1 cellular context compared by ENCODE assay signal in the genomic region with DNA sequence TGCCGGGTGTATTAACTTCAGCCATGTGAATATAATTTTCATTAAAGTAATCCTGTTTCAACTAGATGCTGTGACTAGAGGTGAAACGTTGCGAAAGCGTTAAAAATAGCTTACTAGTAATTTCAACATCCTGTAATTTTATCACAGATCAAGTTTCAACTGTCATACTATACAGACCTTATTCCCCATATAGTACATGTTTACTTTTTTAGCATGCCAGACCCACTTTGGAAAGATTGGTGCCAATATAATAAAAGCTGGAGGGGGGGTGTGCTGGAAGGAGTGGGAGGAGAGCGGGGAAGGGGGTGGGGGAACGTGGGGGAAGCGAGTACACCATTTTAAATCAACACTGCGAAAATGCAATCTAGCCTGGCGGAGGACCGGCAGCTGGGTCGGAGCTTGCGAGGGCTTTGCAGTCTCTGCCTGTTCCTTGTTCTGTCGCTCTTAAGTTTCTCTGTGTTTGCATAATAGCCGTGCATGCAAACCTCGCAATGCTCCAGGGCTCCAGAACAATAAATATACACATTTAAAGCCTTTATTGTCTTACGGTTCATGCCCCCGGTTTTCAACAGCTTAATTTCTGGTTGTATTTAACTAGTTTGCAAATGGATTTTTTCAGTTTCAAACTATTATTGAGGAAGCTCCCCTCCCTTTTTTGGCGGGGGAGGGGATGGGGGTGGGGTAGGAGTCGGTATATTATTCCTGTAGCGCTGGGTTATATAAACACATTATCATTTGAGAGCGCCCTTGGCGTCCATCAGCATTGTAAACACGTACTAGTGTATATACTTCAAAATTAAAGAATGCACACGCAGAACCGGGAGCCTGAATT.
A peak's percentile ranks its signal among the peaks of the same experiment; 100 is the strongest.
TF ChIP-seq lines count a peak whose summit lies in the region.

No MANE protein-coding gene starts in this region.

TF ChIP-seq in H1, 55 proteins besides CTCF, POLR2A, EP300 and RAD21:
- TF ChIP-seq, protein P1, sequence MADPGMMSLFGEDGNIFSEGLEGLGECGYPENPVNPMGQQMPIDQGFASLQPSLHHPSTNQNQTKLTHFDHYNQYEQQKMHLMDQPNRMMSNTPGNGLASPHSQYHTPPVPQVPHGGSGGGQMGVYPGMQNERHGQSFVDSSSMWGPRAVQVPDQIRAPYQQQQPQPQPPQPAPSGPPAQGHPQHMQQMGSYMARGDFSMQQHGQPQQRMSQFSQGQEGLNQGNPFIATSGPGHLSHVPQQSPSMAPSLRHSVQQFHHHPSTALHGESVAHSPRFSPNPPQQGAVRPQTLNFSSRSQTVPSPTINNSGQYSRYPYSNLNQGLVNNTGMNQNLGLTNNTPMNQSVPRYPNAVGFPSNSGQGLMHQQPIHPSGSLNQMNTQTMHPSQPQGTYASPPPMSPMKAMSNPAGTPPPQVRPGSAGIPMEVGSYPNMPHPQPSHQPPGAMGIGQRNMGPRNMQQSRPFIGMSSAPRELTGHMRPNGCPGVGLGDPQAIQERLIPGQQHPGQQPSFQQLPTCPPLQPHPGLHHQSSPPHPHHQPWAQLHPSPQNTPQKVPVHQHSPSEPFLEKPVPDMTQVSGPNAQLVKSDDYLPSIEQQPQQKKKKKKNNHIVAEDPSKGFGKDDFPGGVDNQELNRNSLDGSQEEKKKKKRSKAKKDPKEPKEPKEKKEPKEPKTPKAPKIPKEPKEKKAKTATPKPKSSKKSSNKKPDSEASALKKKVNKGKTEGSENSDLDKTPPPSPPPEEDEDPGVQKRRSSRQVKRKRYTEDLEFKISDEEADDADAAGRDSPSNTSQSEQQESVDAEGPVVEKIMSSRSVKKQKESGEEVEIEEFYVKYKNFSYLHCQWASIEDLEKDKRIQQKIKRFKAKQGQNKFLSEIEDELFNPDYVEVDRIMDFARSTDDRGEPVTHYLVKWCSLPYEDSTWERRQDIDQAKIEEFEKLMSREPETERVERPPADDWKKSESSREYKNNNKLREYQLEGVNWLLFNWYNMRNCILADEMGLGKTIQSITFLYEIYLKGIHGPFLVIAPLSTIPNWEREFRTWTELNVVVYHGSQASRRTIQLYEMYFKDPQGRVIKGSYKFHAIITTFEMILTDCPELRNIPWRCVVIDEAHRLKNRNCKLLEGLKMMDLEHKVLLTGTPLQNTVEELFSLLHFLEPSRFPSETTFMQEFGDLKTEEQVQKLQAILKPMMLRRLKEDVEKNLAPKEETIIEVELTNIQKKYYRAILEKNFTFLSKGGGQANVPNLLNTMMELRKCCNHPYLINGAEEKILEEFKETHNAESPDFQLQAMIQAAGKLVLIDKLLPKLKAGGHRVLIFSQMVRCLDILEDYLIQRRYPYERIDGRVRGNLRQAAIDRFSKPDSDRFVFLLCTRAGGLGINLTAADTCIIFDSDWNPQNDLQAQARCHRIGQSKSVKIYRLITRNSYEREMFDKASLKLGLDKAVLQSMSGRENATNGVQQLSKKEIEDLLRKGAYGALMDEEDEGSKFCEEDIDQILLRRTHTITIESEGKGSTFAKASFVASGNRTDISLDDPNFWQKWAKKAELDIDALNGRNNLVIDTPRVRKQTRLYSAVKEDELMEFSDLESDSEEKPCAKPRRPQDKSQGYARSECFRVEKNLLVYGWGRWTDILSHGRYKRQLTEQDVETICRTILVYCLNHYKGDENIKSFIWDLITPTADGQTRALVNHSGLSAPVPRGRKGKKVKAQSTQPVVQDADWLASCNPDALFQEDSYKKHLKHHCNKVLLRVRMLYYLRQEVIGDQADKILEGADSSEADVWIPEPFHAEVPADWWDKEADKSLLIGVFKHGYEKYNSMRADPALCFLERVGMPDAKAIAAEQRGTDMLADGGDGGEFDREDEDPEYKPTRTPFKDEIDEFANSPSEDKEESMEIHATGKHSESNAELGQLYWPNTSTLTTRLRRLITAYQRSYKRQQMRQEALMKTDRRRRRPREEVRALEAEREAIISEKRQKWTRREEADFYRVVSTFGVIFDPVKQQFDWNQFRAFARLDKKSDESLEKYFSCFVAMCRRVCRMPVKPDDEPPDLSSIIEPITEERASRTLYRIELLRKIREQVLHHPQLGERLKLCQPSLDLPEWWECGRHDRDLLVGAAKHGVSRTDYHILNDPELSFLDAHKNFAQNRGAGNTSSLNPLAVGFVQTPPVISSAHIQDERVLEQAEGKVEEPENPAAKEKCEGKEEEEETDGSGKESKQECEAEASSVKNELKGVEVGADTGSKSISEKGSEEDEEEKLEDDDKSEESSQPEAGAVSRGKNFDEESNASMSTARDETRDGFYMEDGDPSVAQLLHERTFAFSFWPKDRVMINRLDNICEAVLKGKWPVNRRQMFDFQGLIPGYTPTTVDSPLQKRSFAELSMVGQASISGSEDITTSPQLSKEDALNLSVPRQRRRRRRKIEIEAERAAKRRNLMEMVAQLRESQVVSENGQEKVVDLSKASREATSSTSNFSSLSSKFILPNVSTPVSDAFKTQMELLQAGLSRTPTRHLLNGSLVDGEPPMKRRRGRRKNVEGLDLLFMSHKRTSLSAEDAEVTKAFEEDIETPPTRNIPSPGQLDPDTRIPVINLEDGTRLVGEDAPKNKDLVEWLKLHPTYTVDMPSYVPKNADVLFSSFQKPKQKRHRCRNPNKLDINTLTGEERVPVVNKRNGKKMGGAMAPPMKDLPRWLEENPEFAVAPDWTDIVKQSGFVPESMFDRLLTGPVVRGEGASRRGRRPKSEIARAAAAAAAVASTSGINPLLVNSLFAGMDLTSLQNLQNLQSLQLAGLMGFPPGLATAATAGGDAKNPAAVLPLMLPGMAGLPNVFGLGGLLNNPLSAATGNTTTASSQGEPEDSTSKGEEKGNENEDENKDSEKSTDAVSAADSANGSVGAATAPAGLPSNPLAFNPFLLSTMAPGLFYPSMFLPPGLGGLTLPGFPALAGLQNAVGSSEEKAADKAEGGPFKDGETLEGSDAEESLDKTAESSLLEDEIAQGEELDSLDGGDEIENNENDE (IDR thresholded peaks at IDR 0.05; ENCODE audit: insufficient replicate concordance, low read length), result peak; percentile 22
- TF ChIP-seq KDM4A (IDR thresholded peaks at IDR 0.05; ENCODE audit: low read depth, low read length, severe bottlenecking) (peak; percentile 5), TAF7 (optimal IDR thresholded peaks at IDR 0.05; ENCODE audit: borderline replicate concordance, low read depth, low read length) (no peak), SUZ12 (IDR thresholded peaks at IDR 0.05; ENCODE audit: low read length) (0 out of 2 replicates have a peak, but pooled peaks have one; percentile 24)
